ENCODE assay signal across 8 cellular contexts in genomic region chr14:70622111-70622712, GRCh38. TPM values are rescaled to one million over a fixed set of nuclear protein-coding genes. Genes with fewer than 3 reads are reported as not detected.
DNase-seq lines count a peak whose midpoint lies in the region; ATAC-seq and TF ChIP-seq lines count a peak whose summit lies in the region.

No MANE protein-coding gene starts in this region.

- peaks cover 5% of the 10 kb centered on the region for H3K9me3 Mint-ChIP-seq in activated T-helper 17 cell treated with anti-CD3 and anti-CD28 coated beads, Interleukin-2, amount 50 U/mL, for 72 hours

- H3K27ac ChIP-seq in left ventricle myocardium inferior (replicated peaks), result no peak overlapping the region

- no peak overlapping the region for H3K4me3 ChIP-seq in left ventricle myocardium inferior

- in situ Hi-C loops in Caki2 (cut with HindIII; ENCODE audit: low pct_unique_long_range_greater_than_20kb, low sequenced_read_pairs), result no loop called here

- H3K36me3 Mint-ChIP-seq in activated T-helper 17 cell treated with anti-CD3 and anti-CD28 coated beads, Interleukin-2, amount 50 U/mL, for 72 hours (ENCODE audit: low read depth), result no peaks in the 10 kb centered on the region

- H3K27me3 Mint-ChIP-seq in activated T-helper 17 cell treated with anti-CD3 and anti-CD28 coated beads, Interleukin-2, amount 50 U/mL, for 72 hours, result no peaks in the 10 kb centered on the region

- no peaks in the 10 kb centered on the region for H3K36me3 ChIP-seq in left ventricle myocardium inferior

- no peak overlapping the region for H3K4me3 Mint-ChIP-seq in activated T-helper 17 cell treated with anti-CD3 and anti-CD28 coated beads, Interleukin-2, amount 50 U/mL, for 72 hours

- intact Hi-C loops in left ventricle myocardium inferior (cut with micrococcal nuclease), result loop anchor here (5.0 kb wide), 1 partner anchor 90 kb away; no protein-coding TSS in a partner anchor

- no peaks in the 10 kb centered on the region for H3K4me1 ChIP-seq in left ventricle myocardium inferior

- H3K27me3 ChIP-seq in left ventricle myocardium inferior (ENCODE audit: low read depth), result no peaks in the 10 kb centered on the region

- peak; percentile 79 for TF ChIP-seq CTCF in left ventricle myocardium inferior (IDR thresholded peaks at IDR 0.05; ENCODE audit: borderline replicate concordance)

- H3K9me3 ChIP-seq in left ventricle myocardium inferior (replicated peaks), result peaks cover 24% of the 10 kb centered on the region

- no peak overlapping the region for H3K27ac Mint-ChIP-seq in activated T-helper 17 cell treated with anti-CD3 and anti-CD28 coated beads, Interleukin-2, amount 50 U/mL, for 72 hours

- DNase-seq in Caki2 (ENCODE audit: low read depth), result peak; percentile 41
- peak; percentile 22 to 32 for DNase-seq in NOMO-1 (lab: John Stamatoyannopoulos, UW; ENCODE audit: unreplicated experiment in 2 of 2)
- no peak for DNase-seq in left ventricle myocardium inferior
- peak; percentile 43 for DNase-seq in stimulated activated CD4-positive, alpha-beta T cell treated with anti-CD3 and anti-CD28 coated beads, Interleukin-4, amount 100 ng/mL, for 1 hour

- peak; percentile 57 for ATAC-seq in HG02798 (IDR thresholded peaks at IDR 0.05; ENCODE audit: poor library complexity, unreplicated experiment)
- peak; percentile 67 for ATAC-seq in activated T-helper 17 cell treated with anti-CD3 and anti-CD28 coated beads, Interleukin-2, amount 50 U/mL, for 72 hours (replicated peaks)
- ATAC-seq in GM18519 (IDR thresholded peaks at IDR 0.05; ENCODE audit: low FRiP score, unreplicated experiment), result no peak
- no peak for ATAC-seq in GM21528 (IDR thresholded peaks at IDR 0.05; ENCODE audit: low FRiP score, unreplicated experiment)

- H3K4me1 Mint-ChIP-seq in activated T-helper 17 cell treated with anti-CD3 and anti-CD28 coated beads, Interleukin-2, amount 50 U/mL, for 72 hours, result no peaks in the 10 kb centered on the region

RNA-seq across cellular contexts. Expression of gene TTC9, which starts 19.5 kb away (rescaled TPM):
- total RNA-seq in Caki2 (2014; rRNA removed; shearing (Covaris generic); ENCODE audit: low replicate concordance), result 4.5 and 4.8 TPM in 2 replicates
- 1 to 10 TPM; 4.7 to 8.0 TPM for total RNA-seq in activated T-helper 17 cell treated with anti-CD3 and anti-CD28 coated beads, Interleukin-2, amount 50 U/mL, for 72 hours
- total RNA-seq in left ventricle myocardium inferior, result 1.9 TPM

RNA-seq across cellular contexts. Expression of gene MED6, which starts 21.8 kb away (rescaled TPM):
- 25.8 and 38.1 TPM in 2 replicates for total RNA-seq in Caki2 (2014; rRNA removed; shearing (Covaris generic); ENCODE audit: low replicate concordance)
- total RNA-seq in activated T-helper 17 cell treated with anti-CD3 and anti-CD28 coated beads, Interleukin-2, amount 50 U/mL, for 72 hours, result 10 to 100 TPM; 61.9 to 67.1 TPM
- total RNA-seq in left ventricle myocardium inferior, result 19.4 TPM

Comparison
In these comparisons a context has a peak if more than half of its experiments do, and no peak if none do; other contexts are left out.
1. ATAC-seq: peak in HG02798 (single experiment) and activated T-helper 17 cell treated with anti-CD3 and anti-CD28 coated beads, Interleukin-2, amount 50 U/mL, for 72 hours (single experiment); none in GM18519 (single experiment) and GM21528 (single experiment).